In genomic region chr12:59372971-59373370, GRCh38 we compare ENCODE assay signal across 8 cellular contexts.
DNase-seq lines count a peak whose midpoint lies in the region; ATAC-seq and TF ChIP-seq lines count a peak whose summit lies in the region.

No MANE protein-coding gene starts in this region.

- ATAC-seq in GM21529 (IDR thresholded peaks at IDR 0.05; ENCODE audit: unreplicated experiment) (peak; percentile 52), PC-3 (peak; percentile 81), GM21619 (IDR thresholded peaks at IDR 0.05; ENCODE audit: unreplicated experiment) (no peak)

- CTCF ChIA-PET in PC-3 (lab: Charles Lee), result interaction anchor here (1.0 kb wide), 1 partner anchor 208 kb away, joined by 3 read pairs; no protein-coding TSS in a partner anchor

- no peak overlapping the region for H3K27ac ChIP-seq in PC-3 (ENCODE audit: low read length)

- peaks cover 7% of the 10 kb centered on the region; the same call in 1 of the 2 replicates for H3K4me1 ChIP-seq in PC-3 (ENCODE audit: insufficient read depth, low read length)

- H3K9ac ChIP-seq in PC-3 (ENCODE audit: low read length), result no peak overlapping the region

- BruUV-seq in PC-3 (replicated peaks; lab: Mats Ljungman, UMichigan), result no TSS peak

- no peak for DNase-seq in AG09319 (ENCODE audit: extremely low read depth, low read depth)
- peak; percentile 52 for DNase-seq in PC-3
- peak; percentile 5 for DNase-seq in hepatic stellate cell (ENCODE audit: low spot score)
- no peak for DNase-seq in GM19238 (ENCODE audit: insufficient read length, low spot score)
- DNase-seq in NCI-H1417 treated with DMSO at 0.1 percent for 48 hours (lab: John Stamatoyannopoulos, UW), result no peak
- no peak for DNase-seq in activated CD8-positive, alpha-beta memory T cell treated with anti-CD3 and anti-CD28 coated beads for 24 hours

- TF ChIP-seq CTCF in AG09319 (IDR thresholded peaks at IDR 0.05; ENCODE audit: low read depth, low read length), result peak; percentile 32
- peak; percentile 69 for TF ChIP-seq CTCF in PC-3 (conservative IDR thresholded peaks at IDR 0.05; ENCODE audit: low read depth, low read length)

- H3K4me3 ChIP-seq in PC-3 (ENCODE audit: low read length), result no peak overlapping the region

- no peaks in the 10 kb centered on the region for H3K27me3 ChIP-seq in PC-3 (ENCODE audit: low read length)

- H3F3A ChIP-seq in PC-3 (ENCODE audit: low read length, unreplicated experiment), result no peaks in the 10 kb centered on the region

- POLR2A ChIA-PET in PC-3 (lab: Charles Lee; ENCODE audit: unreplicated experiment), result no interaction called here

- no peak overlapping the region for H2AFZ ChIP-seq in PC-3 (ENCODE audit: low read length)

- H3K9me2 ChIP-seq in PC-3 (replicated peaks; ENCODE audit: low read length), result no peaks in the 10 kb centered on the region

- no peaks in the 10 kb centered on the region for H3K36me3 ChIP-seq in PC-3 (ENCODE audit: low read depth, low read length)

- H4K20me1 ChIP-seq in PC-3 (ENCODE audit: low read length), result no peaks in the 10 kb centered on the region

- H3K4me2 ChIP-seq in PC-3 (ENCODE audit: low read length), result no peak overlapping the region

- H3K79me2 ChIP-seq in PC-3 (ENCODE audit: low read length), result no peaks in the 10 kb centered on the region

- no peaks in the 10 kb centered on the region for H3K9me3 ChIP-seq in PC-3 (ENCODE audit: low read length)

- intact Hi-C loops in PC-3 (cut with micrococcal nuclease), result no loop called here

Comparison
In these comparisons a context has a peak if more than half of its experiments do, and no peak if none do; other contexts are left out.
1. DNase-seq: peak in PC-3 (single experiment) and hepatic stellate cell (single experiment); none in AG09319 (single experiment), GM19238 (single experiment), NCI-H1417 treated with DMSO at 0.1 percent for 48 hours (single experiment) and activated CD8-positive, alpha-beta memory T cell treated with anti-CD3 and anti-CD28 coated beads for 24 hours (single experiment).